8 cellular contexts compared by ENCODE assay signal in genomic region chr2:172693037-172693436, GRCh38. TPM values are rescaled to one million over a fixed set of nuclear protein-coding genes. Genes with fewer than 3 reads are reported as not detected.
A peak's percentile ranks its signal among the peaks of the same experiment; 100 is the strongest.
DNase-seq lines count a peak whose midpoint lies in the region; ATAC-seq lines count a peak whose summit lies in the region.

No MANE protein-coding gene starts in this region.

- H3K4me3 ChIP-seq in MG63 = no peak overlapping the region

- H3K4me1 Mint-ChIP-seq in activated naive CD8-positive, alpha-beta T cell (ENCODE audit: low read depth) = peaks cover 52% of the 10 kb centered on the region

- H3K36me3 Mint-ChIP-seq in activated naive CD8-positive, alpha-beta T cell = peaks cover 3% of the 10 kb centered on the region

- ATAC-seq in GM21786 (IDR thresholded peaks at IDR 0.05; ENCODE audit: unreplicated experiment) = no peak

- peak overlapping the region; percentile 54 for H3K4me3 Mint-ChIP-seq in activated naive CD8-positive, alpha-beta T cell

- no peaks in the 10 kb centered on the region for H3K27me3 Mint-ChIP-seq in activated naive CD8-positive, alpha-beta T cell

- H3K36me3 ChIP-seq in MG63 = no peaks in the 10 kb centered on the region

- no peaks in the 10 kb centered on the region; the same call in 1 of the 2 replicates for H3K9me3 ChIP-seq in MG63

- DNase-seq in COLO829 (ENCODE audit: low spot score) = peak; percentile 74
- DNase-seq in MG63 = peak; percentile 94
- peak; percentile 10 for DNase-seq in iPS-NIHi11 (ENCODE audit: low spot score)
- peak; percentile 10 to 30 for DNase-seq in stimulated activated CD8-positive, alpha-beta memory T cell treated with anti-CD3 and anti-CD28 coated beads, Interleukin-7, amount 100 ng/mL, for 4 hours (ENCODE audit: low read depth in 2 of 2)
- DNase-seq in NCI-H1417 treated with DMSO at 0.1 percent for 48 hours (lab: John Stamatoyannopoulos, UW) = no peak
- no peak for DNase-seq in NCI-H524 (lab: John Stamatoyannopoulos, UW)

- no peaks in the 10 kb centered on the region for H3K27me3 ChIP-seq in MG63

- peak overlapping the region; percentile 76 for H3K27ac Mint-ChIP-seq in activated naive CD8-positive, alpha-beta T cell

- peaks cover 3% of the 10 kb centered on the region for H3K9me3 Mint-ChIP-seq in activated naive CD8-positive, alpha-beta T cell (ENCODE audit: low read depth)

RNA-seq across cellular contexts. Expression of gene RAPGEF4, which starts 42.6 kb away (rescaled TPM):
- not detected in 2 replicates for total RNA-seq in MG63 (2014; rRNA removed; shearing (Covaris generic); ENCODE audit: low replicate concordance)

Comparison
In these comparisons a context has a peak if more than half of its experiments do, and no peak if none do; other contexts are left out.
1. DNase-seq: peak in COLO829 (single experiment), MG63 (single experiment), iPS-NIHi11 (single experiment) and stimulated activated CD8-positive, alpha-beta memory T cell treated with anti-CD3 and anti-CD28 coated beads, Interleukin-7, amount 100 ng/mL, for 4 hours (2 of 2); none in NCI-H1417 treated with DMSO at 0.1 percent for 48 hours (single experiment) and NCI-H524 (0 of 2).